8 cellular contexts compared by ENCODE assay signal in genomic region chr12:55930771-55931316, GRCh38. TPM values are rescaled to one million over a fixed set of nuclear protein-coding genes. Genes with fewer than 3 reads are reported as not detected.
DNase-seq lines count a peak whose midpoint lies in the region; TF ChIP-seq lines count a peak whose summit lies in the region.

Gene DGKA, plus strand, starts transcription at chr12:55931162. Its CDS starts 5,342 bp downstream, at chr12:55936504.

- TF ChIP-seq POLR2A in NB4 (IDR thresholded peaks at IDR 0.05; ENCODE audit: extremely low read depth, insufficient read length): no peak

- H3K4me1 ChIP-seq in skeletal muscle satellite cell (ENCODE audit: control insufficient read depth, insufficient read depth, low read length): peaks cover 41% of the 10 kb centered on the region

- peaks cover 47% of the 10 kb centered on the region for H3K4me1 Mint-ChIP-seq in T-helper 2 cell treated with Interferon-gamma antibody and Interleukin-4, amounts not matched to agents 5 μg/mL and 100 μg/mL, for 36 hours (ENCODE audit: low read depth)

- in situ Hi-C loops in astrocyte of the spinal cord (cut with HindIII; ENCODE audit: low sequenced_read_pairs): no loop called here

- peak within 1 kb of the TSS; percentile 97 for H3K27ac Mint-ChIP-seq in T-helper 2 cell treated with Interferon-gamma antibody and Interleukin-4, amounts not matched to agents 5 μg/mL and 100 μg/mL, for 36 hours

- peak within 1 kb of the TSS; percentile 65 for H3K4me3 ChIP-seq in NB4 (ENCODE audit: low read depth, low read length)
- H3K4me3 ChIP-seq in astrocyte of the spinal cord (ENCODE audit: low read depth, low read length): peak within 1 kb of the TSS; percentile 72
- peak within 1 kb of the TSS; percentile 63 for H3K4me3 ChIP-seq in iPS-18c (ENCODE audit: insufficient read depth, low read depth, low read length)
- H3K4me3 ChIP-seq in skeletal muscle satellite cell (ENCODE audit: low read length): peak within 1 kb of the TSS; percentile 89

- peak within 1 kb of the TSS; percentile 87 for H3K9ac ChIP-seq in skeletal muscle satellite cell (ENCODE audit: low read depth, low read length)

- peak; percentile 16 to 70 for DNase-seq in NOMO-1 (lab: John Stamatoyannopoulos, UW; ENCODE audit: unreplicated experiment in 2 of 2)
- no peak for DNase-seq in NOMO-1 treated with dmso at 0.1 percent for 144 hours (lab: John Stamatoyannopoulos, UW; ENCODE audit: unreplicated experiment)
- DNase-seq in NB4 (ENCODE audit: low read depth): peak; percentile 88
- DNase-seq in T-helper 2 cell treated with Interferon-gamma antibody and Interleukin-4, amounts not matched to agents 5 μg/mL and 100 μg/mL, for 36 hours (ENCODE audit: low spot score): peak; percentile 72
- DNase-seq in astrocyte of the spinal cord (ENCODE audit: low read depth, low spot score): peak; percentile 78
- no peak for DNase-seq in middle frontal gyrus (ENCODE audit: extremely low spot score, low spot score)

- no peaks in the 10 kb centered on the region for H3K27me3 ChIP-seq in skeletal muscle satellite cell (ENCODE audit: control insufficient read depth, insufficient read depth, low read length)

- H3K9me3 ChIP-seq in iPS-18c (ENCODE audit: control insufficient read depth, insufficient read depth, low read length) (no peaks in the 10 kb centered on the region), skeletal muscle satellite cell (replicated peaks; ENCODE audit: low read length) (no peaks in the 10 kb centered on the region)

- peaks cover 2% of the 10 kb centered on the region for H3K27me3 Mint-ChIP-seq in T-helper 2 cell treated with Interferon-gamma antibody and Interleukin-4, amounts not matched to agents 5 μg/mL and 100 μg/mL, for 36 hours (ENCODE audit: low read depth)

- peak within 1 kb of the TSS; percentile 99 for H3K4me3 Mint-ChIP-seq in T-helper 2 cell treated with Interferon-gamma antibody and Interleukin-4, amounts not matched to agents 5 μg/mL and 100 μg/mL, for 36 hours

- no peaks in the 10 kb centered on the region for H3K36me3 ChIP-seq in skeletal muscle satellite cell (ENCODE audit: insufficient read depth, low read length)

- H3K9me3 Mint-ChIP-seq in T-helper 2 cell treated with Interferon-gamma antibody and Interleukin-4, amounts not matched to agents 5 μg/mL and 100 μg/mL, for 36 hours: no peaks in the 10 kb centered on the region

- H3K4me2 ChIP-seq in skeletal muscle satellite cell (ENCODE audit: low read length): peak within 1 kb of the TSS; percentile 96

- peak; percentile 80 for TF ChIP-seq CTCF in NB4 (IDR thresholded peaks at IDR 0.05; ENCODE audit: low read depth, low read length)
- TF ChIP-seq CTCF in astrocyte of the spinal cord (IDR thresholded peaks at IDR 0.05; ENCODE audit: low read depth, low read length): peak; percentile 64

- peaks cover 56% of the 10 kb centered on the region for H3K36me3 Mint-ChIP-seq in T-helper 2 cell treated with Interferon-gamma antibody and Interleukin-4, amounts not matched to agents 5 μg/mL and 100 μg/mL, for 36 hours (ENCODE audit: low read depth)

RNA-seq across cellular contexts. Expression of gene DGKA, which starts in this region (rescaled TPM):
- total RNA-seq in skeletal muscle satellite cell (2012; rRNA removed): 20.8 and 26.9 TPM in 2 replicates

Comparison
In these comparisons a context has a peak if more than half of its experiments do, and no peak if none do; other contexts are left out.
1. DNase-seq: peak in NOMO-1 (2 of 2), NB4 (single experiment), T-helper 2 cell treated with Interferon-gamma antibody and Interleukin-4, amounts not matched to agents 5 μg/mL and 100 μg/mL, for 36 hours (single experiment) and astrocyte of the spinal cord (single experiment); none in NOMO-1 treated with dmso at 0.1 percent for 144 hours (single experiment) and middle frontal gyrus (single experiment).
2. Peak in every context shown above with its lines, with median percentiles within 50 percentile points of each other: H3K4me3 ChIP-seq.